ENCODE assay signal across 1 cellular context in the genomic region with DNA sequence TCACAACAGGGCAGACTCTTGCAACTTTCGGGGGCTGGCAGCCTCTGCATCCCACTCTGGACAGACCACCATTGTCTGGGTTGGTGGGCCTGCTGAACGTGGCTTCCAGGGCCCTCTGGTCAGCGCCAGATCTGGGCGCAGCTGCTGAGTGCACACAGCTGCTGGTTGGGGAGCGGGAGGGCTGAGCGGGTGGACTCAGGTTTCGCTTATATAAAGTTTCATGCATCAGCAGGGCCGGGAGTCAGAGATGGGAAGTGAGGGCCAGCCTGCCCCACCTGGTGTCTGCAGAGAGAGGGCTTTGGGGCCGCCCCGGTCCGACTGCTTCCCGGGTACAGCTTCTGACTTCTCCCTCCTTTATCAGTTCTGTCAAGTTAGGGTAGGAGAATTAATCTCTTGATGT.
TF ChIP-seq lines count a peak whose summit lies in the region.

No MANE protein-coding gene starts in this region.

TF ChIP-seq in HepG2, 621 proteins besides CTCF, POLR2A, EP300 and RAD21:
- TF ChIP-seq, protein P1, sequence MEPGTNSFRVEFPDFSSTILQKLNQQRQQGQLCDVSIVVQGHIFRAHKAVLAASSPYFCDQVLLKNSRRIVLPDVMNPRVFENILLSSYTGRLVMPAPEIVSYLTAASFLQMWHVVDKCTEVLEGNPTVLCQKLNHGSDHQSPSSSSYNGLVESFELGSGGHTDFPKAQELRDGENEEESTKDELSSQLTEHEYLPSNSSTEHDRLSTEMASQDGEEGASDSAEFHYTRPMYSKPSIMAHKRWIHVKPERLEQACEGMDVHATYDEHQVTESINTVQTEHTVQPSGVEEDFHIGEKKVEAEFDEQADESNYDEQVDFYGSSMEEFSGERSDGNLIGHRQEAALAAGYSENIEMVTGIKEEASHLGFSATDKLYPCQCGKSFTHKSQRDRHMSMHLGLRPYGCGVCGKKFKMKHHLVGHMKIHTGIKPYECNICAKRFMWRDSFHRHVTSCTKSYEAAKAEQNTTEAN (CRISPR knock-in tag; conservative IDR thresholded peaks at IDR 0.05), result no peak
- TF ChIP-seq, protein P2, sequence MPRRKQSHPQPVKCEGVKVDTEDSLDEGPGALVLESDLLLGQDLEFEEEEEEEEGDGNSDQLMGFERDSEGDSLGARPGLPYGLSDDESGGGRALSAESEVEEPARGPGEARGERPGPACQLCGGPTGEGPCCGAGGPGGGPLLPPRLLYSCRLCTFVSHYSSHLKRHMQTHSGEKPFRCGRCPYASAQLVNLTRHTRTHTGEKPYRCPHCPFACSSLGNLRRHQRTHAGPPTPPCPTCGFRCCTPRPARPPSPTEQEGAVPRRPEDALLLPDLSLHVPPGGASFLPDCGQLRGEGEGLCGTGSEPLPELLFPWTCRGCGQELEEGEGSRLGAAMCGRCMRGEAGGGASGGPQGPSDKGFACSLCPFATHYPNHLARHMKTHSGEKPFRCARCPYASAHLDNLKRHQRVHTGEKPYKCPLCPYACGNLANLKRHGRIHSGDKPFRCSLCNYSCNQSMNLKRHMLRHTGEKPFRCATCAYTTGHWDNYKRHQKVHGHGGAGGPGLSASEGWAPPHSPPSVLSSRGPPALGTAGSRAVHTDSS (CRISPR knock-in tag; conservative IDR thresholded peaks at IDR 0.05), result no peak
- TF ChIP-seq, protein P3, sequence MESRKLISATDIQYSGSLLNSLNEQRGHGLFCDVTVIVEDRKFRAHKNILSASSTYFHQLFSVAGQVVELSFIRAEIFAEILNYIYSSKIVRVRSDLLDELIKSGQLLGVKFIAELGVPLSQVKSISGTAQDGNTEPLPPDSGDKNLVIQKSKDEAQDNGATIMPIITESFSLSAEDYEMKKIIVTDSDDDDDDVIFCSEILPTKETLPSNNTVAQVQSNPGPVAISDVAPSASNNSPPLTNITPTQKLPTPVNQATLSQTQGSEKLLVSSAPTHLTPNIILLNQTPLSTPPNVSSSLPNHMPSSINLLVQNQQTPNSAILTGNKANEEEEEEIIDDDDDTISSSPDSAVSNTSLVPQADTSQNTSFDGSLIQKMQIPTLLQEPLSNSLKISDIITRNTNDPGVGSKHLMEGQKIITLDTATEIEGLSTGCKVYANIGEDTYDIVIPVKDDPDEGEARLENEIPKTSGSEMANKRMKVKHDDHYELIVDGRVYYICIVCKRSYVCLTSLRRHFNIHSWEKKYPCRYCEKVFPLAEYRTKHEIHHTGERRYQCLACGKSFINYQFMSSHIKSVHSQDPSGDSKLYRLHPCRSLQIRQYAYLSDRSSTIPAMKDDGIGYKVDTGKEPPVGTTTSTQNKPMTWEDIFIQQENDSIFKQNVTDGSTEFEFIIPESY (CRISPR knock-in tag; IDR thresholded peaks at IDR 0.05), result no peak
- no peak for TF ChIP-seq ZNF766 (CRISPR knock-in tag; IDR thresholded peaks at IDR 0.05; ENCODE audit: borderline replicate concordance)
- no peak for TF ChIP-seq ZFP36L2 (CRISPR knock-in tag; IDR thresholded peaks at IDR 0.05)
- TF ChIP-seq, protein P4, sequence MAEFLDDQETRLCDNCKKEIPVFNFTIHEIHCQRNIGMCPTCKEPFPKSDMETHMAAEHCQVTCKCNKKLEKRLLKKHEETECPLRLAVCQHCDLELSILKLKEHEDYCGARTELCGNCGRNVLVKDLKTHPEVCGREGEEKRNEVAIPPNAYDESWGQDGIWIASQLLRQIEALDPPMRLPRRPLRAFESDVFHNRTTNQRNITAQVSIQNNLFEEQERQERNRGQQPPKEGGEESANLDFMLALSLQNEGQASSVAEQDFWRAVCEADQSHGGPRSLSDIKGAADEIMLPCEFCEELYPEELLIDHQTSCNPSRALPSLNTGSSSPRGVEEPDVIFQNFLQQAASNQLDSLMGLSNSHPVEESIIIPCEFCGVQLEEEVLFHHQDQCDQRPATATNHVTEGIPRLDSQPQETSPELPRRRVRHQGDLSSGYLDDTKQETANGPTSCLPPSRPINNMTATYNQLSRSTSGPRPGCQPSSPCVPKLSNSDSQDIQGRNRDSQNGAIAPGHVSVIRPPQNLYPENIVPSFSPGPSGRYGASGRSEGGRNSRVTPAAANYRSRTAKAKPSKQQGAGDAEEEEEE (CRISPR knock-in tag; IDR thresholded peaks at IDR 0.05; ENCODE audit: borderline replicate concordance), result no peak
- TF ChIP-seq FOSL2 (CRISPR knock-in tag; IDR thresholded peaks at IDR 0.05), result no peak
- TF ChIP-seq ZNF253 (CRISPR knock-in tag; IDR thresholded peaks at IDR 0.05; ENCODE audit: borderline replicate concordance), result no peak
- TF ChIP-seq, protein P5, sequence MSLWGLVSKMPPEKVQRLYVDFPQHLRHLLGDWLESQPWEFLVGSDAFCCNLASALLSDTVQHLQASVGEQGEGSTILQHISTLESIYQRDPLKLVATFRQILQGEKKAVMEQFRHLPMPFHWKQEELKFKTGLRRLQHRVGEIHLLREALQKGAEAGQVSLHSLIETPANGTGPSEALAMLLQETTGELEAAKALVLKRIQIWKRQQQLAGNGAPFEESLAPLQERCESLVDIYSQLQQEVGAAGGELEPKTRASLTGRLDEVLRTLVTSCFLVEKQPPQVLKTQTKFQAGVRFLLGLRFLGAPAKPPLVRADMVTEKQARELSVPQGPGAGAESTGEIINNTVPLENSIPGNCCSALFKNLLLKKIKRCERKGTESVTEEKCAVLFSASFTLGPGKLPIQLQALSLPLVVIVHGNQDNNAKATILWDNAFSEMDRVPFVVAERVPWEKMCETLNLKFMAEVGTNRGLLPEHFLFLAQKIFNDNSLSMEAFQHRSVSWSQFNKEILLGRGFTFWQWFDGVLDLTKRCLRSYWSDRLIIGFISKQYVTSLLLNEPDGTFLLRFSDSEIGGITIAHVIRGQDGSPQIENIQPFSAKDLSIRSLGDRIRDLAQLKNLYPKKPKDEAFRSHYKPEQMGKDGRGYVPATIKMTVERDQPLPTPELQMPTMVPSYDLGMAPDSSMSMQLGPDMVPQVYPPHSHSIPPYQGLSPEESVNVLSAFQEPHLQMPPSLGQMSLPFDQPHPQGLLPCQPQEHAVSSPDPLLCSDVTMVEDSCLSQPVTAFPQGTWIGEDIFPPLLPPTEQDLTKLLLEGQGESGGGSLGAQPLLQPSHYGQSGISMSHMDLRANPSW (CRISPR knock-in tag; IDR thresholded peaks at IDR 0.05; ENCODE audit: borderline replicate concordance), result no peak
- no peak for TF ChIP-seq MAFG (CRISPR knock-in tag; IDR thresholded peaks at IDR 0.05)
- TF ChIP-seq, protein P6, sequence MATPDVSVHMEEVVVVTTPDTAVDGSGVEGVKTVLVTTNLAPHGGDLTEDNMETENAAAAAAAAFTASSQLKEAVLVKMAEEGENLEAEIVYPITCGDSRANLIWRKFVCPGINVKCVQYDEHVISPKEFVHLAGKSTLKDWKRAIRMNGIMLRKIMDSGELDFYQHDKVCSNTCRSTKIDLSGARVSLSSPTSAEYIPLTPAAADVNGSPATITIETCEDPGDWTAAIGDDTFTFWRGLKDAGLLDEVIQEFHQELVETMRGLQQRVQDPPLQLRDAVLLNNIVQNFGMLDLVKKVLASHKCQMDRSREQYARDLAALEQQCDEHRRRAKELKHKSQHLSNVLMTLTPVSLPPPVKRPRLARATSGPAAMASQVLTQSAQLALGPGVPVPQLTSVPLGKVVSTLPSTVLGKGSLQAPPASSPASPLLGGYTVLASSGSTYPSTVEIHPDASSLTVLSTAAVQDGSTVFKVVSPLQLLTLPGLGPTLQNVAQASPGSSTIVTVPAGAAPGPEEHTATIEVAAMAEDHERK (CRISPR knock-in tag; IDR thresholded peaks at IDR 0.05; ENCODE audit: low read depth), result no peak
- TF ChIP-seq HOXA7 (CRISPR knock-in tag; IDR thresholded peaks at IDR 0.05), result no peak
- TF ChIP-seq DR1 (CRISPR knock-in tag; IDR thresholded peaks at IDR 0.05), result no peak
- TF ChIP-seq ZNF350 (CRISPR knock-in tag; IDR thresholded peaks at IDR 0.05; ENCODE audit: borderline replicate concordance, low read depth), result no peak
- TF ChIP-seq, protein P7, sequence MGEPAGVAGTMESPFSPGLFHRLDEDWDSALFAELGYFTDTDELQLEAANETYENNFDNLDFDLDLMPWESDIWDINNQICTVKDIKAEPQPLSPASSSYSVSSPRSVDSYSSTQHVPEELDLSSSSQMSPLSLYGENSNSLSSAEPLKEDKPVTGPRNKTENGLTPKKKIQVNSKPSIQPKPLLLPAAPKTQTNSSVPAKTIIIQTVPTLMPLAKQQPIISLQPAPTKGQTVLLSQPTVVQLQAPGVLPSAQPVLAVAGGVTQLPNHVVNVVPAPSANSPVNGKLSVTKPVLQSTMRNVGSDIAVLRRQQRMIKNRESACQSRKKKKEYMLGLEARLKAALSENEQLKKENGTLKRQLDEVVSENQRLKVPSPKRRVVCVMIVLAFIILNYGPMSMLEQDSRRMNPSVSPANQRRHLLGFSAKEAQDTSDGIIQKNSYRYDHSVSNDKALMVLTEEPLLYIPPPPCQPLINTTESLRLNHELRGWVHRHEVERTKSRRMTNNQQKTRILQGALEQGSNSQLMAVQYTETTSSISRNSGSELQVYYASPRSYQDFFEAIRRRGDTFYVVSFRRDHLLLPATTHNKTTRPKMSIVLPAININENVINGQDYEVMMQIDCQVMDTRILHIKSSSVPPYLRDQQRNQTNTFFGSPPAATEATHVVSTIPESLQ (CRISPR knock-in tag; conservative IDR thresholded peaks at IDR 0.05), result no peak
- no peak for TF ChIP-seq KMT2B (CRISPR knock-in tag; IDR thresholded peaks at IDR 0.05)
- TF ChIP-seq SMYD3 (CRISPR knock-in tag; IDR thresholded peaks at IDR 0.05), result no peak
- TF ChIP-seq, protein P8, sequence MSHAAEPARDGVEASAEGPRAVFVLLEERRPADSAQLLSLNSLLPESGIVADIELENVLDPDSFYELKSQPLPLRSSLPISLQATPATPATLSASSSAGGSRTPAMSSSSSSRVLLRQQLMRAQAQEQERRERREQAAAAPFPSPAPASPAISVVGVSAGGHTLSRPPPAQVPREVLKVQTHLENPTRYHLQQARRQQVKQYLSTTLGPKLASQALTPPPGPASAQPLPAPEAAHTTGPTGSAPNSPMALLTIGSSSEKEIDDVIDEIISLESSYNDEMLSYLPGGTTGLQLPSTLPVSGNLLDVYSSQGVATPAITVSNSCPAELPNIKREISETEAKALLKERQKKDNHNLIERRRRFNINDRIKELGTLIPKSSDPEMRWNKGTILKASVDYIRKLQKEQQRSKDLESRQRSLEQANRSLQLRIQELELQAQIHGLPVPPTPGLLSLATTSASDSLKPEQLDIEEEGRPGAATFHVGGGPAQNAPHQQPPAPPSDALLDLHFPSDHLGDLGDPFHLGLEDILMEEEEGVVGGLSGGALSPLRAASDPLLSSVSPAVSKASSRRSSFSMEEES (CRISPR knock-in tag; IDR thresholded peaks at IDR 0.05), result no peak
- no peak for TF ChIP-seq ZNF572 (CRISPR knock-in tag; IDR thresholded peaks at IDR 0.05)
TF ChIP-seq in HepG2: peak in this region for 0.
